ENCODE assay signal across 28 cellular contexts in genomic region chr19:41189425-41190065, GRCh38. TPM values are rescaled to one million over a fixed set of nuclear protein-coding genes. Genes with fewer than 3 reads are reported as not detected.
A peak's percentile ranks its signal among the peaks of the same experiment; 100 is the strongest.
DNase-seq lines count a peak whose midpoint lies in the region; ATAC-seq, FAIRE-seq and TF ChIP-seq lines count a peak whose summit lies in the region.
"Had no signal": no experiment of that assay in that cellular context is flagged by ENCODE, and none has a peak within 500 bp of the region (broad histone marks: within the 10 kb centered on the region; RNA-seq: fewer than 3 reads in every experiment).

No MANE protein-coding gene starts in this region.

- no peak for TF ChIP-seq POLR2A in A549 (IDR thresholded peaks at IDR 0.05; ENCODE audit: low read length)

- DNase-seq in A549 (ENCODE audit: low read depth in 1 of 2, low spot score in 1 of 2) (no peak), H7 (peak; percentile 84), SK-N-MC (ENCODE audit: low read depth, low spot score) (no peak), iPS DF 6.9 (ENCODE audit: low read depth, low spot score) (peak; percentile 81), left colon (no peak)
- no peak for DNase-seq in NK-92 treated with Interleukin-12 subunit alpha and Interleukin-12 subunit beta, amount 100 ng/mL, for 24 hours (lab: John Stamatoyannopoulos, UW)
- no peak for DNase-seq in stimulated activated CD4-positive, alpha-beta T cell treated with anti-CD3 and anti-CD28 coated beads, Interleukin-12 subunit alpha, Interleukin-12 subunit beta, amount 100 ng/mL, for 4 hours
- DNase-seq: activated CD4-positive, alpha-beta T cell treated with anti-CD3 and anti-CD28 coated beads, Interleukin-2, amount 10 ng/mL, durations not matched to agents 7 days and 5 days; amniotic stem cell; DMS 273 treated with DMSO at 0.1 percent for 48 hours; heart right ventricle; kidney glomerular epithelial cell; mesenchymal stem cell; naive thymus-derived CD8-positive, alpha-beta T cell; NCI-H1417 treated with DMSO at 0.1 percent for 48 hours; NCI-H2171; pancreas; SIG-M5; testis had no signal

- H3K36me3 ChIP-seq in H7 (replicated peaks; ENCODE audit: control insufficient read depth, insufficient read depth, low read length) (peaks cover 1% of the 10 kb centered on the region), SK-N-MC (ENCODE audit: insufficient read depth, low read length) (no peaks in the 10 kb centered on the region), iPS DF 6.9 (ENCODE audit: control insufficient read depth, insufficient read depth, low read length) (no peaks in the 10 kb centered on the region)
- H3K36me3 ChIP-seq: heart right ventricle, pancreas had no signal

- peak overlapping the region; percentile 55 for H3K9ac ChIP-seq in SK-N-MC (ENCODE audit: insufficient read length)

- no peak overlapping the region for H3K4me3 ChIP-seq in A549
- no peak overlapping the region for H3K4me3 ChIP-seq in H7 (ENCODE audit: insufficient read depth, low read depth, low read length)
- H3K4me3 ChIP-seq in SK-N-MC = peak overlapping the region; percentile 24
- H3K4me3 ChIP-seq in iPS DF 6.9 (ENCODE audit: low read length) = no peak overlapping the region
- H3K4me3 ChIP-seq: GM12878, heart right ventricle, pancreas, testis had no signal

- intact Hi-C loops in left colon (cut with DNase I, micrococcal nuclease) = no loop called here

- no peaks in the 10 kb centered on the region for H3K27me3 ChIP-seq in H7 (ENCODE audit: control insufficient read depth, insufficient read depth, low read length)
- H3K27me3 ChIP-seq in iPS DF 6.9 (ENCODE audit: control insufficient read depth, insufficient read depth, low read length) = no peaks in the 10 kb centered on the region
- H3K27me3 ChIP-seq: testis had no signal

- TF ChIP-seq EP300 in A549 (IDR thresholded peaks at IDR 0.05) = no peak

- no peak for ATAC-seq in A549
- ATAC-seq in left colon = no peak
- no peak for ATAC-seq in GM18858 (IDR thresholded peaks at IDR 0.05; ENCODE audit: unreplicated experiment)
- ATAC-seq: GM12878; HCT116; heart right ventricle; HepG2; naive thymus-derived CD8-positive, alpha-beta T cell; pancreas; sciatic nerve; stimulated activated effector memory CD8-positive, alpha-beta T cell treated with anti-CD3 and anti-CD28 coated beads, Interleukin-12 subunit alpha, Interleukin-12 subunit beta, amount 100 ng/mL, for 72 hours had no signal

- POLR2A ChIA-PET in A549 (lab: Yijun Ruan, JAX) = no interaction called here

- TF ChIP-seq RAD21 in A549 (conservative IDR thresholded peaks at IDR 0.05 in 1 of 2, IDR thresholded peaks at IDR 0.05 in 1 of 2) = peak in 1 of 2 experiments; percentile 3; a peak in 1 of 5 replicates

- peak overlapping the region in 1 of 2 experiments; percentile 49; a peak in 4 of 6 replicates for H3K27ac ChIP-seq in A549
- peak overlapping the region; percentile 57 for H3K27ac ChIP-seq in SK-N-MC
- H3K27ac ChIP-seq in iPS DF 6.9 (ENCODE audit: low read length) = peak overlapping the region; percentile 54
- H3K27ac ChIP-seq: C4-2B, heart right ventricle, pancreas, testis had no signal

- H3K9me3 ChIP-seq in A549 (no peaks in the 10 kb centered on the region), SK-N-MC (ENCODE audit: low read depth, low read length) (no peaks in the 10 kb centered on the region), iPS DF 6.9 (ENCODE audit: control insufficient read depth, insufficient read depth, low read length) (no peaks in the 10 kb centered on the region)
- H3K9me3 ChIP-seq: heart right ventricle, pancreas, testis had no signal

- peak; percentile 88 for FAIRE-seq in A549 (lab: Jason Lieb, UNC)
- FAIRE-seq: bronchial epithelial cell, endothelial cell of umbilical vein, GM12878, HepG2, pancreas had no signal

- CTCF ChIA-PET in A549 (lab: Yijun Ruan, JAX) = interaction anchor here (1.5 to 29.8 kb wide), 4 partner anchors 12 to 527 kb away, joined by 3 to 1023 read pairs (median 50); partner anchors contain the start of gene HNRNPUL1

- 67% methylated on average over 8 of the region's 8 CpGs for WGBS in A549 (ENCODE audit: missing lambda C conversion rate)
- no CpG with 5 or more reads among the region's 8 CpGs for WGBS in iPS DF 6.9 (ENCODE audit: insufficient coverage, insufficient read length)

- peak overlapping the region; percentile 32 for H3K4me2 ChIP-seq in A549

- H3K4me1 ChIP-seq in A549 (peaks cover 43% of the 10 kb centered on the region), iPS DF 6.9 (ENCODE audit: control insufficient read depth, insufficient read depth, low read length) (peaks cover 8% of the 10 kb centered on the region; the same call in 1 of the 2 replicates)
- H3K4me1 ChIP-seq: pancreas, testis had no signal

- no peak for TF ChIP-seq CTCF in A549 (IDR thresholded peaks at IDR 0.05)

TF ChIP-seq in A549, 52 proteins besides CTCF, POLR2A, EP300 and RAD21:
- TF ChIP-seq NPAS2 (CRISPR knock-in tag; IDR thresholded peaks at IDR 0.05; ENCODE audit: borderline replicate concordance) (no peak), ZSCAN20 (CRISPR knock-in tag; IDR thresholded peaks at IDR 0.05) (no peak), PHF8 (IDR thresholded peaks at IDR 0.05; ENCODE audit: borderline replicate concordance, low read depth) (no peak), HOXA7 (CRISPR knock-in tag; IDR thresholded peaks at IDR 0.05) (no peak)

RNA-seq across cellular contexts. Expression of gene CYP2S1, which starts 3.5 kb away (rescaled TPM):
- polyA plus RNA-seq in A549 (2011; rRNA removed) = 8.6 and 19.7 TPM in 2 replicates
- polyA plus RNA-seq in A549 (2012; cell fraction: cytosol; rRNA removed) = 12.2 and 13.5 TPM in 2 replicates
- 18.7 and 22.1 TPM in 2 replicates for polyA plus RNA-seq in A549 (2012; cell fraction: nucleus; rRNA removed)
- 25.2 to 28.1 TPM (median 26.6 TPM) in 3 replicates for polyA plus RNA-seq in A549 (2017; fragmentation: RNase III; extraction: RNeasy Plus Mini Kit Qiagen cat#74134 plus additional on column Dnase treatment)
- polyA minus RNA-seq in A549 (2011; rRNA and poly(A)+ RNA removed) = 14.1 and 16.4 TPM in 2 replicates
- 60.4 and 108 TPM in 2 replicates for total RNA-seq in H7 (2014; rRNA removed; shearing (Covaris generic))
- 10 to 100 TPM; 22.6 to 44.9 TPM for total RNA-seq in left colon
- total RNA-seq: naive thymus-derived CD8-positive, alpha-beta T cell had no signal
- polyA plus RNA-seq: naive thymus-derived CD8-positive, alpha-beta T cell had no signal

RNA-seq across cellular contexts. Expression of gene AXL, which starts 29.5 kb away (rescaled TPM):
- 60.1 and 60.3 TPM in 2 replicates for polyA plus RNA-seq in A549 (2011; rRNA removed)
- 66.8 and 78.1 TPM in 2 replicates for polyA plus RNA-seq in A549 (2012; cell fraction: cytosol; rRNA removed)
- 128 and 129 TPM in 2 replicates for polyA plus RNA-seq in A549 (2012; cell fraction: nucleus; rRNA removed)
- polyA plus RNA-seq in A549 (2017; fragmentation: RNase III; extraction: RNeasy Plus Mini Kit Qiagen cat#74134 plus additional on column Dnase treatment) = 45.4 to 69.4 TPM (median 47.8 TPM) in 3 replicates
- polyA minus RNA-seq in A549 (2011; rRNA and poly(A)+ RNA removed) = 378 and 386 TPM in 2 replicates
- total RNA-seq in H7 (2014; rRNA removed; shearing (Covaris generic)) = 23.3 and 26.8 TPM in 2 replicates
- total RNA-seq in left colon = 10 to 100 TPM in 1 of 2 donors, 1 to 10 TPM in 1; 6.3 to 27.4 TPM
- total RNA-seq: naive thymus-derived CD8-positive, alpha-beta T cell had no signal

Comparison
In these comparisons a context has a peak if more than half of its experiments do, and no peak if none do; other contexts are left out.
1. DNase-seq: peak in H7 (single experiment) and iPS DF 6.9 (single experiment); none in A549 (0 of 2), SK-N-MC (single experiment), NK-92 treated with Interleukin-12 subunit alpha and Interleukin-12 subunit beta, amount 100 ng/mL, for 24 hours (single experiment), left colon (0 of 2) and stimulated activated CD4-positive, alpha-beta T cell treated with anti-CD3 and anti-CD28 coated beads, Interleukin-12 subunit alpha, Interleukin-12 subunit beta, amount 100 ng/mL, for 4 hours (single experiment).